ENCODE assay signal across 2 cellular contexts in the genomic region with DNA sequence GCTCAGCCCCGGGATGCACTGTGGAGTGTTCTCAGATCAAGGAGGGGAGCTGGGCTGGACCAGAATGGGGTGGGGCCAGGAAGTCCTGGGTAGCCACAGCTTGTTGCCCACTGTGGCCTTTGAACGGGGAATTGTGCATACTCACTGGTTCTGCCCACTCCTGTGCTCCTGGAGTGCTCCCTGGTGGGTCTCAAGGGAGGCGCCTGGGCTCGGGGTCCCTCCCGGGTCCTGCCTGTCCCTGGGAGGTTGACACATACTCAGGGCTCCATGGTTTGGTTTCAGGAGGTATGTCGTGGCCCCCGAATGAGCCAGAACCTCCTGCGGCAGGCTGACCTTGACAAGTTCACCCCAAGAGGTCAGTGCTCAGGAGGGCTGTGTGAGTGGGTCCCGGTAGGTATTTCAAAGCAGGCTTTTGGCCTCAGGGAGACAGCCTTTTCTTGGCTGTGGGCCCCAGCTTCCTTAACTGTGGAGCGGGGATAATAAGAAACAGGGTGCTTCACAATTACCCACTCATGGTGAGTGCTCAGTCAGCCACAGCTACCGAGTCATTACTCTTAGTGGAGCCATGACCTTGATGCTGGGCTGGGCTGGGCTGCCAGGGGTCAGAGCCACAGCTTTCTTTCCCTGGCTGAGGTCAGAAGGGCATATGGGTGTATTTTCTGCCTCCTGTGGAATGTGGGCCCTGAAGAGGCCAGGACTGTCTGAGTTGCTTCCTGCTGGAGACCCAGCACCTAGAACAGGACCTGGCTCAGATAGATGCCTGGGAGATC.
TF ChIP-seq lines count a peak whose summit lies in the region.

No MANE protein-coding gene starts in this region.

TF ChIP-seq in SK-N-SH treated with all-trans-retinoic acid at 6 μM for 48 hours, 23 proteins besides CTCF, POLR2A, EP300 and RAD21 (continued from another document):
- TF ChIP-seq, protein P1, sequence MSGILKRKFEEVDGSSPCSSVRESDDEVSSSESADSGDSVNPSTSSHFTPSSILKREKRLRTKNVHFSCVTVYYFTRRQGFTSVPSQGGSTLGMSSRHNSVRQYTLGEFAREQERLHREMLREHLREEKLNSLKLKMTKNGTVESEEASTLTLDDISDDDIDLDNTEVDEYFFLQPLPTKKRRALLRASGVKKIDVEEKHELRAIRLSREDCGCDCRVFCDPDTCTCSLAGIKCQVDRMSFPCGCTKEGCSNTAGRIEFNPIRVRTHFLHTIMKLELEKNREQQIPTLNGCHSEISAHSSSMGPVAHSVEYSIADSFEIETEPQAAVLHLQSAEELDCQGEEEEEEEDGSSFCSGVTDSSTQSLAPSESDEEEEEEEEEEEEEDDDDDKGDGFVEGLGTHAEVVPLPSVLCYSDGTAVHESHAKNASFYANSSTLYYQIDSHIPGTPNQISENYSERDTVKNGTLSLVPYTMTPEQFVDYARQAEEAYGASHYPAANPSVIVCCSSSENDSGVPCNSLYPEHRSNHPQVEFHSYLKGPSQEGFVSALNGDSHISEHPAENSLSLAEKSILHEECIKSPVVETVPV (CRISPR knock-in tag; IDR thresholded peaks at IDR 0.05) = no peak
- TF ChIP-seq ZFP3 (CRISPR knock-in tag; IDR thresholded peaks at IDR 0.05) (no peak), TOX (CRISPR knock-in tag; IDR thresholded peaks at IDR 0.05; ENCODE audit: borderline replicate concordance) (no peak), ESRRG (CRISPR knock-in tag; IDR thresholded peaks at IDR 0.05) (no peak), ARNTL (CRISPR knock-in tag; IDR thresholded peaks at IDR 0.05; ENCODE audit: borderline replicate concordance, low read depth) (no peak), BACH2 (CRISPR knock-in tag; IDR thresholded peaks at IDR 0.05; ENCODE audit: borderline replicate concordance) (no peak), ISL1 (CRISPR knock-in tag; IDR thresholded peaks at IDR 0.05) (no peak), GLIS3 (CRISPR knock-in tag; IDR thresholded peaks at IDR 0.05) (no peak), SNAI2 (CRISPR knock-in tag; IDR thresholded peaks at IDR 0.05) (no peak), OSR1 (CRISPR knock-in tag; IDR thresholded peaks at IDR 0.05) (no peak)
- TF ChIP-seq, protein P2, sequence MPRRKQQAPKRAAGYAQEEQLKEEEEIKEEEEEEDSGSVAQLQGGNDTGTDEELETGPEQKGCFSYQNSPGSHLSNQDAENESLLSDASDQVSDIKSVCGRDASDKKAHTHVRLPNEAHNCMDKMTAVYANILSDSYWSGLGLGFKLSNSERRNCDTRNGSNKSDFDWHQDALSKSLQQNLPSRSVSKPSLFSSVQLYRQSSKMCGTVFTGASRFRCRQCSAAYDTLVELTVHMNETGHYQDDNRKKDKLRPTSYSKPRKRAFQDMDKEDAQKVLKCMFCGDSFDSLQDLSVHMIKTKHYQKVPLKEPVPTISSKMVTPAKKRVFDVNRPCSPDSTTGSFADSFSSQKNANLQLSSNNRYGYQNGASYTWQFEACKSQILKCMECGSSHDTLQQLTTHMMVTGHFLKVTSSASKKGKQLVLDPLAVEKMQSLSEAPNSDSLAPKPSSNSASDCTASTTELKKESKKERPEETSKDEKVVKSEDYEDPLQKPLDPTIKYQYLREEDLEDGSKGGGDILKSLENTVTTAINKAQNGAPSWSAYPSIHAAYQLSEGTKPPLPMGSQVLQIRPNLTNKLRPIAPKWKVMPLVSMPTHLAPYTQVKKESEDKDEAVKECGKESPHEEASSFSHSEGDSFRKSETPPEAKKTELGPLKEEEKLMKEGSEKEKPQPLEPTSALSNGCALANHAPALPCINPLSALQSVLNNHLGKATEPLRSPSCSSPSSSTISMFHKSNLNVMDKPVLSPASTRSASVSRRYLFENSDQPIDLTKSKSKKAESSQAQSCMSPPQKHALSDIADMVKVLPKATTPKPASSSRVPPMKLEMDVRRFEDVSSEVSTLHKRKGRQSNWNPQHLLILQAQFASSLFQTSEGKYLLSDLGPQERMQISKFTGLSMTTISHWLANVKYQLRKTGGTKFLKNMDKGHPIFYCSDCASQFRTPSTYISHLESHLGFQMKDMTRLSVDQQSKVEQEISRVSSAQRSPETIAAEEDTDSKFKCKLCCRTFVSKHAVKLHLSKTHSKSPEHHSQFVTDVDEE (CRISPR knock-in tag; IDR thresholded peaks at IDR 0.05) = no peak
- TF ChIP-seq, protein P3, sequence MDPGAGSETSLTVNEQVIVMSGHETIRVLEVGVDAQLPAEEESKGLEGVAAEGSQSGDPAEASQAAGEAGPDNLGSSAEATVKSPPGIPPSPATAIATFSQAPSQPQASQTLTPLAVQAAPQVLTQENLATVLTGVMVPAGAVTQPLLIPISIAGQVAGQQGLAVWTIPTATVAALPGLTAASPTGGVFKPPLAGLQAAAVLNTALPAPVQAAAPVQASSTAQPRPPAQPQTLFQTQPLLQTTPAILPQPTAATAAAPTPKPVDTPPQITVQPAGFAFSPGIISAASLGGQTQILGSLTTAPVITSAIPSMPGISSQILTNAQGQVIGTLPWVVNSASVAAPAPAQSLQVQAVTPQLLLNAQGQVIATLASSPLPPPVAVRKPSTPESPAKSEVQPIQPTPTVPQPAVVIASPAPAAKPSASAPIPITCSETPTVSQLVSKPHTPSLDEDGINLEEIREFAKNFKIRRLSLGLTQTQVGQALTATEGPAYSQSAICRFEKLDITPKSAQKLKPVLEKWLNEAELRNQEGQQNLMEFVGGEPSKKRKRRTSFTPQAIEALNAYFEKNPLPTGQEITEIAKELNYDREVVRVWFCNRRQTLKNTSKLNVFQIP (CRISPR knock-in tag; IDR thresholded peaks at IDR 0.05; ENCODE audit: borderline replicate concordance, low read depth) = no peak
- TF ChIP-seq, protein P4, sequence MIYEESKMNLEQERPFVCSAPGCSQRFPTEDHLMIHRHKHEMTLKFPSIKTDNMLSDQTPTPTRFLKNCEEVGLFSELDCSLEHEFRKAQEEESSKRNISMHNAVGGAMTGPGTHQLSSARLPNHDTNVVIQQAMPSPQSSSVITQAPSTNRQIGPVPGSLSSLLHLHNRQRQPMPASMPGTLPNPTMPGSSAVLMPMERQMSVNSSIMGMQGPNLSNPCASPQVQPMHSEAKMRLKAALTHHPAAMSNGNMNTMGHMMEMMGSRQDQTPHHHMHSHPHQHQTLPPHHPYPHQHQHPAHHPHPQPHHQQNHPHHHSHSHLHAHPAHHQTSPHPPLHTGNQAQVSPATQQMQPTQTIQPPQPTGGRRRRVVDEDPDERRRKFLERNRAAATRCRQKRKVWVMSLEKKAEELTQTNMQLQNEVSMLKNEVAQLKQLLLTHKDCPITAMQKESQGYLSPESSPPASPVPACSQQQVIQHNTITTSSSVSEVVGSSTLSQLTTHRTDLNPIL (CRISPR knock-in tag; IDR thresholded peaks at IDR 0.05; ENCODE audit: low read depth) = no peak

TF ChIP-seq in SK-N-SH, 30 proteins besides CTCF, POLR2A, EP300 and RAD21:
- TF ChIP-seq, protein P5, sequence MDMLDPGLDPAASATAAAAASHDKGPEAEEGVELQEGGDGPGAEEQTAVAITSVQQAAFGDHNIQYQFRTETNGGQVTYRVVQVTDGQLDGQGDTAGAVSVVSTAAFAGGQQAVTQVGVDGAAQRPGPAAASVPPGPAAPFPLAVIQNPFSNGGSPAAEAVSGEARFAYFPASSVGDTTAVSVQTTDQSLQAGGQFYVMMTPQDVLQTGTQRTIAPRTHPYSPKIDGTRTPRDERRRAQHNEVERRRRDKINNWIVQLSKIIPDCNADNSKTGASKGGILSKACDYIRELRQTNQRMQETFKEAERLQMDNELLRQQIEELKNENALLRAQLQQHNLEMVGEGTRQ (IDR thresholded peaks at IDR 0.05; ENCODE audit: borderline replicate concordance, low read depth, low read length) = no peak
- TF ChIP-seq RFX5 (IDR thresholded peaks at IDR 0.05; ENCODE audit: low read length) = no peak
- TF ChIP-seq, protein P6, sequence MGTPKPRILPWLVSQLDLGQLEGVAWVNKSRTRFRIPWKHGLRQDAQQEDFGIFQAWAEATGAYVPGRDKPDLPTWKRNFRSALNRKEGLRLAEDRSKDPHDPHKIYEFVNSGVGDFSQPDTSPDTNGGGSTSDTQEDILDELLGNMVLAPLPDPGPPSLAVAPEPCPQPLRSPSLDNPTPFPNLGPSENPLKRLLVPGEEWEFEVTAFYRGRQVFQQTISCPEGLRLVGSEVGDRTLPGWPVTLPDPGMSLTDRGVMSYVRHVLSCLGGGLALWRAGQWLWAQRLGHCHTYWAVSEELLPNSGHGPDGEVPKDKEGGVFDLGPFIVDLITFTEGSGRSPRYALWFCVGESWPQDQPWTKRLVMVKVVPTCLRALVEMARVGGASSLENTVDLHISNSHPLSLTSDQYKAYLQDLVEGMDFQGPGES (IDR thresholded peaks at IDR 0.05; ENCODE audit: low read depth, low read length) = no peak
- no peak for TF ChIP-seq SIN3A (IDR thresholded peaks at IDR 0.05; ENCODE audit: borderline replicate concordance, low read depth, low read length)
